ENCODE assay signal across 8 cellular contexts in genomic region chr1:9721606-9722377, GRCh38.
A peak's percentile ranks its signal among the peaks of the same experiment; 100 is the strongest.
DNase-seq lines count a peak whose midpoint lies in the region; ATAC-seq and TF ChIP-seq lines count a peak whose summit lies in the region.

No MANE protein-coding gene starts in this region.

- ATAC-seq in left lobe of liver (peak; percentile 16), HG02588 (IDR thresholded peaks at IDR 0.05; ENCODE audit: unreplicated experiment) (no peak), GM21360 (IDR thresholded peaks at IDR 0.05; ENCODE audit: unreplicated experiment) (no peak)

- no peak for TF ChIP-seq CTCF in GM20000 (IDR thresholded peaks at IDR 0.05; ENCODE audit: extremely low read depth, missing control alignments)

- DNase-seq in 8988T (peak; percentile 67), GM20000 (ENCODE audit: low spot score) (peak; percentile 69), T-helper 9 cell (peak; percentile 81), astrocyte of the hippocampus (ENCODE audit: low read depth, low spot score) (peak; percentile 54), left lobe of liver (ENCODE audit: low spot score) (no peak)
- peak; percentile 54 to 72 for DNase-seq in stimulated activated CD8-positive, alpha-beta memory T cell treated with anti-CD3 and anti-CD28 coated beads, Interleukin-4, amount 100 ng/mL, for 4 hours (ENCODE audit: low read depth in 2 of 2, low spot score in 1 of 2)
